In genomic region chr13:97339019-97339988, GRCh38 we compare ENCODE assay signal across 11 cellular contexts.
DNase-seq lines count a peak whose midpoint lies in the region; TF ChIP-seq lines count a peak whose summit lies in the region.
"Had no signal": no experiment of that assay in that cellular context is flagged by ENCODE, and none has a peak within 500 bp of the region (broad histone marks: within the 10 kb centered on the region; RNA-seq: fewer than 3 reads in every experiment).

No MANE protein-coding gene starts in this region.

- no peaks in the 10 kb centered on the region for H4K20me1 ChIP-seq in hepatocyte (ENCODE audit: insufficient read depth, poor library complexity, severe bottlenecking)

- H3K9me3 ChIP-seq in hepatocyte (ENCODE audit: low read depth) (no peaks in the 10 kb centered on the region), skeletal muscle satellite cell (replicated peaks; ENCODE audit: low read length) (no peaks in the 10 kb centered on the region)

- intact Hi-C loops in activated naive CD4-positive, alpha-beta T cell treated with anti-CD3 and anti-CD28 coated beads for 36 hours (cut with micrococcal nuclease), result no loop called here
- intact Hi-C loops in activated CD4-positive, alpha-beta memory T cell treated with anti-CD3 and anti-CD28 coated beads for 36 hours (cut with micrococcal nuclease), result no loop called here

- POLR2A ChIA-PET in activated CD4-positive, alpha-beta memory T cell treated with anti-CD3 and anti-CD28 coated beads for 36 hours (lab: Charles Lee), result no interaction called here

- H3K4me1 Mint-ChIP-seq in activated naive CD4-positive, alpha-beta T cell treated with anti-CD3 and anti-CD28 coated beads for 36 hours (ENCODE audit: low read depth), result peaks cover 6% of the 10 kb centered on the region
- peaks cover 12% of the 10 kb centered on the region for H3K4me1 Mint-ChIP-seq in activated CD4-positive, alpha-beta memory T cell treated with anti-CD3 and anti-CD28 coated beads for 36 hours (ENCODE audit: low read depth)

- 63% methylated on average over 21 of the region's 21 CpGs for WGBS in hepatocyte (ENCODE audit: low lambda C conversion rate, missing lambda C conversion rate)

- H3K36me3 ChIP-seq in hepatocyte (replicated peaks; ENCODE audit: insufficient read depth, low read depth) (no peaks in the 10 kb centered on the region), skeletal muscle satellite cell (ENCODE audit: insufficient read depth, low read length) (peaks cover 8% of the 10 kb centered on the region)

- peak overlapping the region; percentile 77 for H3K27ac ChIP-seq in hepatocyte

- H3K4me3 ChIP-seq in astrocyte of the cerebellum (ENCODE audit: low read depth, low read length) (no peak overlapping the region), hepatocyte (no peak overlapping the region), skeletal muscle satellite cell (ENCODE audit: low read length) (no peak overlapping the region)

- no peaks in the 10 kb centered on the region for H3K27me3 Mint-ChIP-seq in activated naive CD4-positive, alpha-beta T cell treated with anti-CD3 and anti-CD28 coated beads for 36 hours (ENCODE audit: low read depth)
- no peaks in the 10 kb centered on the region for H3K27me3 Mint-ChIP-seq in activated CD4-positive, alpha-beta memory T cell treated with anti-CD3 and anti-CD28 coated beads for 36 hours
- H3K27me3 Mint-ChIP-seq: natural killer cell treated with Interleukin-12 subunit alpha and Interleukin-12 subunit beta and Interleukin-15 and Interleukin-18, amount 100 ng/mL, for 72 hours; type B pancreatic cell had no signal

- in situ Hi-C loops in astrocyte of the cerebellum (cut with HindIII; ENCODE audit: low sequenced_read_pairs), result no loop called here

- no peak for TF ChIP-seq CTCF in astrocyte of the cerebellum (IDR thresholded peaks at IDR 0.05; ENCODE audit: low read depth, low read length, missing control alignments)
- TF ChIP-seq CTCF in hepatocyte (IDR thresholded peaks at IDR 0.05; ENCODE audit: poor library complexity), result no peak

- H3K36me3 Mint-ChIP-seq in activated naive CD4-positive, alpha-beta T cell treated with anti-CD3 and anti-CD28 coated beads for 36 hours (ENCODE audit: low read depth), result peaks cover 5% of the 10 kb centered on the region
- H3K36me3 Mint-ChIP-seq in activated CD4-positive, alpha-beta memory T cell treated with anti-CD3 and anti-CD28 coated beads for 36 hours, result peaks cover 6% of the 10 kb centered on the region
- H3K36me3 Mint-ChIP-seq: natural killer cell treated with Interleukin-12 subunit alpha and Interleukin-12 subunit beta and Interleukin-15 and Interleukin-18, amount 100 ng/mL, for 72 hours had no signal

- no peak overlapping the region for H2AFZ ChIP-seq in hepatocyte

- no peak overlapping the region for H3K9ac ChIP-seq in skeletal muscle satellite cell (ENCODE audit: low read depth, low read length)

- H3K4me2 ChIP-seq in hepatocyte (peak overlapping the region; percentile 15), skeletal muscle satellite cell (ENCODE audit: low read length) (peak overlapping the region; percentile 26)

- no peaks in the 10 kb centered on the region for H3K27me3 ChIP-seq in hepatocyte
- no peaks in the 10 kb centered on the region for H3K27me3 ChIP-seq in skeletal muscle satellite cell (ENCODE audit: control insufficient read depth, insufficient read depth, low read length)

- no peak overlapping the region for H3K27ac Mint-ChIP-seq in activated naive CD4-positive, alpha-beta T cell treated with anti-CD3 and anti-CD28 coated beads for 36 hours
- H3K27ac Mint-ChIP-seq in activated CD4-positive, alpha-beta memory T cell treated with anti-CD3 and anti-CD28 coated beads for 36 hours, result no peak overlapping the region
- H3K27ac Mint-ChIP-seq: natural killer cell treated with Interleukin-12 subunit alpha and Interleukin-12 subunit beta and Interleukin-15 and Interleukin-18, amount 100 ng/mL, for 72 hours had no signal

- H3K4me3 Mint-ChIP-seq in activated naive CD4-positive, alpha-beta T cell treated with anti-CD3 and anti-CD28 coated beads for 36 hours, result no peak overlapping the region
- H3K4me3 Mint-ChIP-seq in activated CD4-positive, alpha-beta memory T cell treated with anti-CD3 and anti-CD28 coated beads for 36 hours, result no peak overlapping the region
- H3K4me3 Mint-ChIP-seq: natural killer cell treated with Interleukin-12 subunit alpha and Interleukin-12 subunit beta and Interleukin-15 and Interleukin-18, amount 100 ng/mL, for 72 hours; type B pancreatic cell had no signal

- H3K4me1 ChIP-seq in hepatocyte (ENCODE audit: insufficient read depth), result peaks cover 12% of the 10 kb centered on the region
- H3K4me1 ChIP-seq in skeletal muscle satellite cell (ENCODE audit: control insufficient read depth, insufficient read depth, low read length), result peaks cover 12% of the 10 kb centered on the region

- no peaks in the 10 kb centered on the region for H3K9me2 ChIP-seq in hepatocyte (replicated peaks; ENCODE audit: insufficient read depth)

- no peaks in the 10 kb centered on the region for H3K9me3 Mint-ChIP-seq in activated naive CD4-positive, alpha-beta T cell treated with anti-CD3 and anti-CD28 coated beads for 36 hours
- no peaks in the 10 kb centered on the region for H3K9me3 Mint-ChIP-seq in activated CD4-positive, alpha-beta memory T cell treated with anti-CD3 and anti-CD28 coated beads for 36 hours
- H3K9me3 Mint-ChIP-seq: natural killer cell treated with Interleukin-12 subunit alpha and Interleukin-12 subunit beta and Interleukin-15 and Interleukin-18, amount 100 ng/mL, for 72 hours; type B pancreatic cell had no signal

- CTCF ChIA-PET in activated naive CD4-positive, alpha-beta T cell treated with anti-CD3 and anti-CD28 coated beads for 36 hours (lab: Charles Lee), result interaction anchor here (0.6 to 0.9 kb wide), 2 partner anchors 107 to 229 kb away, joined by 3 read pairs; no protein-coding TSS in a partner anchor
- CTCF ChIA-PET in activated CD4-positive, alpha-beta memory T cell treated with anti-CD3 and anti-CD28 coated beads for 36 hours (lab: Charles Lee), result interaction anchor here (0.7 kb wide), 1 partner anchor 229 kb away, joined by 3 read pairs; no protein-coding TSS in a partner anchor

- H3K79me2 ChIP-seq in hepatocyte, result peaks cover 45% of the 10 kb centered on the region

- peak; percentile 86 for DNase-seq in GM04504 (ENCODE audit: low read depth)
- peak; percentile 80 for DNase-seq in astrocyte of the cerebellum (ENCODE audit: low read depth)
- DNase-seq in hepatocyte (ENCODE audit: low spot score), result peak; percentile 57
- no peak for DNase-seq in activated naive CD4-positive, alpha-beta T cell treated with anti-CD3 and anti-CD28 coated beads for 36 hours
- DNase-seq in NCI-H1048 (lab: John Stamatoyannopoulos, UW), result no peak
- no peak for DNase-seq in activated CD4-positive, alpha-beta memory T cell treated with anti-CD3 and anti-CD28 coated beads for 36 hours
- DNase-seq in iPS-NIHi7 (ENCODE audit: extremely low spot score), result no peak
- DNase-seq: PC-3 had no signal

Comparison
In these comparisons a context has a peak if more than half of its experiments do, and no peak if none do; other contexts are left out.
1. DNase-seq: peak in GM04504 (single experiment), astrocyte of the cerebellum (single experiment) and hepatocyte (single experiment); none in activated naive CD4-positive, alpha-beta T cell treated with anti-CD3 and anti-CD28 coated beads for 36 hours (single experiment), NCI-H1048 (single experiment), activated CD4-positive, alpha-beta memory T cell treated with anti-CD3 and anti-CD28 coated beads for 36 hours (single experiment) and iPS-NIHi7 (single experiment).